In the genomic region with DNA sequence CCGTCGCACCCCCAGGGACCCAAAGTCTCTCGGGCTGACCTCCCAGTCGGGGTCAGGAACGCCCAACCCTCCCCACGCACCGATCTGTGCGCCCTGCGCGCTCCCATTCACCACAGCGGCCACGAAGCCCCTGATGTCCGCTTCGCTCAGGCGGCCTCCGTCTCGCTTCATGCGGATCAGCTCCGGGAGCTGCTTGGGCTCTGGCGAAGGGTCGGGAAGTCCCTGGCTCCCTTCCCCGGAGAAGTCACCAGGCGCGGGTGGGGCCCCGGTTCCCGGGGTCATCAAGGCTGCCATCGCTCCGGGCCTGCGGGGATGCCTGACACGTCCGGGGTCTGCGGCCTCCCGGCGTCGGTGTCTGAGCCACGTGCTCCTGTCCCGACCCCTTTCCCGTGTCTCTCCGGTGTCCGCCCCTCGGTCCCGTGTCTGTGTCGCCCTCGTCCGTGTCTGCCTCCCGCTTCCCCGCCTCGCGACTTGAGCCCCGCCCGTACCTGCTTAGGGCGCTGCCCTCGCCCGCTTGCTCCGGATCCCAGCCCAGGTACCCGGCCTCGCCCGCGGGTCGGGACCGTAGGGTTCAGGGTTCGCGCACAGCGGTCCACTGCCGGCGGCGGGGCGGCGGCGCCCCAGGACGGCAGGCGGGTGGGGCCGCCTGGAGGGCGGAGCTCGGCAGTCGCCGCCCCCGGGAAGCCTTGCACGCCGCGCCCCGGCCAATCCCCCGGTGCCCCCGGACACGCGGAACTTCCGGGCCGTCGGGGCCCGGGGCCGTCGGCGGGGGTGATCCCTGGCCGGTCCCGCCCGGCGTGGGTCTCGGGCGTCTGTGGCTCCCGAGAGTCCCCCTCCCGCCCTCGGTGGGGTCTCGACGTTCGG, we compare ENCODE assay signal across 8 cellular contexts. TPM values are rescaled to one million over a fixed set of nuclear protein-coding genes. Genes with fewer than 3 reads are reported as not detected.
DNase-seq lines count a peak whose midpoint lies in the region; ATAC-seq lines count a peak whose summit lies in the region.

A gene with protein sequence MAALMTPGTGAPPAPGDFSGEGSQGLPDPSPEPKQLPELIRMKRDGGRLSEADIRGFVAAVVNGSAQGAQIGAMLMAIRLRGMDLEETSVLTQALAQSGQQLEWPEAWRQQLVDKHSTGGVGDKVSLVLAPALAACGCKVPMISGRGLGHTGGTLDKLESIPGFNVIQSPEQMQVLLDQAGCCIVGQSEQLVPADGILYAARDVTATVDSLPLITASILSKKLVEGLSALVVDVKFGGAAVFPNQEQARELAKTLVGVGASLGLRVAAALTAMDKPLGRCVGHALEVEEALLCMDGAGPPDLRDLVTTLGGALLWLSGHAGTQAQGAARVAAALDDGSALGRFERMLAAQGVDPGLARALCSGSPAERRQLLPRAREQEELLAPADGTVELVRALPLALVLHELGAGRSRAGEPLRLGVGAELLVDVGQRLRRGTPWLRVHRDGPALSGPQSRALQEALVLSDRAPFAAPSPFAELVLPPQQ (minus strand): TSS at position 597 of the 864 bp plus-strand sequence. CDS start 303 bp downstream, at position 294.

- H3K4me1 Mint-ChIP-seq in memory B cell: peaks cover 34% of the 10 kb centered on the region
- H3K4me1 Mint-ChIP-seq in stimulated activated memory B cell treated with anti-CD40 and anti-IgM and Interleukin-4, amounts not matched to agents 10 μg/mL and 1 μg/mL and 100 μg/mL, for 72 hours: peaks cover 57% of the 10 kb centered on the region

- peak within 1 kb of the TSS; percentile 98 for H3K27ac Mint-ChIP-seq in memory B cell
- peak within 1 kb of the TSS; percentile 100 for H3K27ac Mint-ChIP-seq in stimulated activated memory B cell treated with anti-CD40 and anti-IgM and Interleukin-4, amounts not matched to agents 10 μg/mL and 1 μg/mL and 100 μg/mL, for 72 hours

- H3K9me3 Mint-ChIP-seq in memory B cell: no peaks in the 10 kb centered on the region
- H3K9me3 Mint-ChIP-seq in stimulated activated memory B cell treated with anti-CD40 and anti-IgM and Interleukin-4, amounts not matched to agents 10 μg/mL and 1 μg/mL and 100 μg/mL, for 72 hours: no peaks in the 10 kb centered on the region

- peak within 1 kb of the TSS; percentile 89 for H3K4me3 Mint-ChIP-seq in memory B cell
- H3K4me3 Mint-ChIP-seq in stimulated activated memory B cell treated with anti-CD40 and anti-IgM and Interleukin-4, amounts not matched to agents 10 μg/mL and 1 μg/mL and 100 μg/mL, for 72 hours: peak within 1 kb of the TSS; percentile 97

- H3K27me3 Mint-ChIP-seq in memory B cell: no peaks in the 10 kb centered on the region
- no peaks in the 10 kb centered on the region for H3K27me3 Mint-ChIP-seq in stimulated activated memory B cell treated with anti-CD40 and anti-IgM and Interleukin-4, amounts not matched to agents 10 μg/mL and 1 μg/mL and 100 μg/mL, for 72 hours

- H3K36me3 Mint-ChIP-seq in memory B cell: no peaks in the 10 kb centered on the region
- peaks cover 16% of the 10 kb centered on the region for H3K36me3 Mint-ChIP-seq in stimulated activated memory B cell treated with anti-CD40 and anti-IgM and Interleukin-4, amounts not matched to agents 10 μg/mL and 1 μg/mL and 100 μg/mL, for 72 hours

- peak; percentile 15 for ATAC-seq in HG02852 (IDR thresholded peaks at IDR 0.05; ENCODE audit: unreplicated experiment)
- peak; percentile 13 for ATAC-seq in memory B cell (ENCODE audit: low read depth)
- peak; percentile 38 for ATAC-seq in stimulated activated memory B cell treated with anti-CD40 and anti-IgM and Interleukin-4, amounts not matched to agents 10 μg/mL and 1 μg/mL and 100 μg/mL, for 72 hours
- ATAC-seq in GM19455 (IDR thresholded peaks at IDR 0.05; ENCODE audit: unreplicated experiment): no peak

- peak; percentile 26 for DNase-seq in DMS53 treated with DMSO at 0.1 percent for 48 hours (lab: John Stamatoyannopoulos, UW; ENCODE audit: unreplicated experiment)
- DNase-seq in activated CD4-positive, CD25-positive, alpha-beta regulatory T cell (lab: John Stamatoyannopoulos, UW): peak; percentile 58 to 69 (median 66)
- no peak for DNase-seq in dermis blood vessel endothelial cell
- peak; percentile 69 to 75 for DNase-seq in memory B cell (ENCODE audit: low spot score in 2 of 2)
- no peak for DNase-seq in NCI-H1436 (lab: John Stamatoyannopoulos, UW)

RNA-seq across cellular contexts. Expression of the gene that starts here (rescaled TPM):
- 28.9 and 53.1 TPM in 2 replicates for total RNA-seq in dermis blood vessel endothelial cell

Comparison
In these comparisons a context has a peak if more than half of its experiments do, and no peak if none do; other contexts are left out.
1. DNase-seq: peak in DMS53 treated with DMSO at 0.1 percent for 48 hours (single experiment), activated CD4-positive, CD25-positive, alpha-beta regulatory T cell (4 of 4) and memory B cell (2 of 2); none in dermis blood vessel endothelial cell (single experiment) and NCI-H1436 (single experiment).